ENCODE assay signal across 19 cellular contexts in the genomic region with DNA sequence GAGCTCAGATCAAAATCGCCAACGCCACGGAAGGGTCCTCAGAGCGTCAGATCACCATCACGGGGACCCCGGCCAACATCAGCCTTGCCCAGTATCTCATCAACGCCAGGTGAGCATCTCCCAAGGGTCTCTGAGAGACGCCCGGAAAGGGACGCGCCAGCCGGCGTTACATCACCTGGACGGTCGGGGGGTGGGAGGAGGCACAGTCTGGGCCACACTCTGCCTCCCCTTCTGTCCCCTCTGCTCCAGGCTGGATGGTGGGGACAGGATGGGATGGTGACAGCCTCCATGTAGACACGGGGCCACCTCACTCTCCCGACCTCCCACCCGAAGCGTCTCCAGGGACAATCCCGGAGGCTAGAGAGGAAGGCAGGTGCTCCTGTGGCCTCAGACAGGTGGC.
"Had no signal": no experiment of that assay in that cellular context is flagged by ENCODE, and none has a peak within 500 bp of the region (broad histone marks: within the 10 kb centered on the region; RNA-seq: fewer than 3 reads in every experiment).

No MANE protein-coding gene starts in this region.

- H3K9me3 ChIP-seq: SJCRH30 had no signal

- ATAC-seq: T-cell had no signal

- H3K36me3 ChIP-seq: SJCRH30 had no signal

- H3K27me3 ChIP-seq: SJCRH30 had no signal

- H3K4me1 ChIP-seq: SJCRH30 had no signal

- H3K4me3 ChIP-seq: SJCRH30 had no signal

- DNase-seq: KBM-7, MV-4-11, NCI-H1048, NCI-H1105 treated with DMSO at 0.1 percent for 48 hours, NCI-H1417 treated with DMSO at 0.1 percent for 48 hours, NCI-H146, NCI-H1694 treated with DMSO at 0.1 percent for 48 hours, NCI-H1930, NCI-H2081, NCI-H2107, NCI-H2227 treated with DMSO at 0.1 percent for 48 hours, NCI-H524, NCI-H69, NCI-H774, RPMI8226, SHP77 treated with DMSO at 0.1 percent for 48 hours, SJCRH30, SW 1271, T-cell had no signal

- H3K27ac ChIP-seq: SJCRH30 had no signal
